In the genomic region with DNA sequence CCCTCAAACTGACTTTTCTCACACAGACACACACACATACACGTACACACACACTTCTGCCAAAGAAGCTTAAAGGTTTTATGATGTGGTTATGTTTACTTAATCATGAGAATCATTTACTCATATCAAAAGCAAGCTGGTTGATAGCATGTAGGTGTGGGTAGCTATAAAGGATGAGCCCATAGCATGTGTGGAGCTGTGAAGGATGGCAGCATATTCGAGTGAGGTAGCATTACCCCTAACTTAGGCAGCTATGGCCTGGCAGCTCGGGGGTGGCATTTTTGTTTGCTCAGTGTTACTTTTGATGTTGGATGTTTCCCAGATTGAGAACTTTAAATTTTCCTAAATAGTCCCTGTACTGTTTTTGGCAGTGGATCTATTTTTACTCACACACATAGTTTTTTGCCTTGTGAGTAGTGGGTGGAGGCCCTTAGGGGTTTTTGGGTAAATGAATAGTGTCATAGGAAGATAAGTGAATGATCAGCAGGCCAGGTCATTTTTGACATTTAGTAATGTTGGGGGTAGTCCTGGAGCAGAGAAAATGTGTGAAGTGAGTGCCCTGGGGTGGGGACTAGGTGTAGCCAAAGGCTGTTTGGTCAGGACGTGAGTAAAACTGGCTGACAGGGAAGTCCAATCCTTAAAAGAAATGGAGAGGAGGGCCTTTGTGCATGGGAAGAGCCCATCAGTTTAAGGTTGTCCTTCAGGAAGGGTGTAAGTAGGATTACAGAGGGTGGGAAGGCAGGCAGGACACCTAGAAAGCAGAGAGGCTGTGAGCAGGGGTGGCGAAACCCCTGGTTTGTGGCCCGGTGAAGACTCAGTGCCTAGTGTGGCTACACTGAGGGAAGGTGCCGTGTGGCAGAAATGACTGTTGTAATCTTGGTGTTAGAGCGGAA, we compare ENCODE assay signal across 9 cellular contexts. TPM values are rescaled to one million over a fixed set of nuclear protein-coding genes. Genes with fewer than 3 reads are reported as not detected.
DNase-seq lines count a peak whose midpoint lies in the region; ATAC-seq, FAIRE-seq and TF ChIP-seq lines count a peak whose summit lies in the region.
"Had no signal": no experiment of that assay in that cellular context is flagged by ENCODE, and none has a peak within 500 bp of the region (broad histone marks: within the 10 kb centered on the region; RNA-seq: fewer than 3 reads in every experiment).

No MANE protein-coding gene starts in this region.

- TF ChIP-seq CTCF in GM10248 (IDR thresholded peaks at IDR 0.05; ENCODE audit: control extremely low read depth, extremely low read depth, low read depth, missing control alignments), result no peak

- POLR2A ChIA-PET in GM10248 (lab: Yijun Ruan, JAX), result no interaction called here

- DNase-seq in activated CD8-positive, alpha-beta memory T cell treated with anti-CD3 and anti-CD28 coated beads, Interleukin-2, amount 50 U/mL, for 48 hours, result peak; percentile 64
- no peak for DNase-seq in activated CD8-positive, alpha-beta memory T cell treated with anti-CD3 and anti-CD28 coated beads, Interleukin-2, amount 50 U/mL, for 4 hours
- DNase-seq in activated naive CD8-positive, alpha-beta T cell treated with anti-CD3 and anti-CD28 coated beads, Interleukin-2, amount 50 U/mL, for 24 hours, result no peak
- DNase-seq in left colon, result no peak
- DNase-seq in GM10248 (ENCODE audit: extremely low spot score), result no peak
- no peak for DNase-seq in frontal cortex (ENCODE audit: low spot score in 2 of 2)
- DNase-seq in NCI-H82 treated with DMSO at 0.1 percent for 48 hours (lab: John Stamatoyannopoulos, UW; ENCODE audit: unreplicated experiment), result no peak
- DNase-seq: activated gamma-delta T cell treated with Interleukin-2 at 50 U/mL for 16 hours had no signal

- peak overlapping the region; percentile 76 for H3K27ac ChIP-seq in temporal lobe (ENCODE audit: low read depth, low read length)

- H3K4me3 Mint-ChIP-seq in activated naive CD8-positive, alpha-beta T cell treated with anti-CD3 and anti-CD28 coated beads, Interleukin-2, amount 50 U/mL, for 24 hours, result peak overlapping the region; percentile 9

- H3K4me1 Mint-ChIP-seq in activated naive CD8-positive, alpha-beta T cell treated with anti-CD3 and anti-CD28 coated beads, Interleukin-2, amount 50 U/mL, for 24 hours, result peaks cover 70% of the 10 kb centered on the region

- peak overlapping the region; percentile 68 for H3K27ac Mint-ChIP-seq in activated naive CD8-positive, alpha-beta T cell treated with anti-CD3 and anti-CD28 coated beads, Interleukin-2, amount 50 U/mL, for 24 hours

- intact Hi-C loops in left colon (cut with DNase I, micrococcal nuclease), result loop anchor here in 1 of 2 donors (10.0 kb wide), 1 partner anchor 57 kb away; no protein-coding TSS in a partner anchor

- CTCF ChIA-PET in GM10248 (lab: Yijun Ruan, JAX), result interaction anchor here (0.9 to 3.7 kb wide), 8 partner anchors 7 to 288 kb away, joined by 3 to 31 read pairs (median 4); no protein-coding TSS in a partner anchor

- ATAC-seq in activated naive CD8-positive, alpha-beta T cell treated with anti-CD3 and anti-CD28 coated beads, Interleukin-2, amount 50 U/mL, for 24 hours, result peak; percentile 83
- ATAC-seq in left colon, result peak; percentile 88

- peaks cover 65% of the 10 kb centered on the region for H3K36me3 Mint-ChIP-seq in activated naive CD8-positive, alpha-beta T cell treated with anti-CD3 and anti-CD28 coated beads, Interleukin-2, amount 50 U/mL, for 24 hours (ENCODE audit: low read depth)

- FAIRE-seq in frontal cortex (lab: Jason Lieb, UNC), result no peak

- no peaks in the 10 kb centered on the region for H3K27me3 Mint-ChIP-seq in activated naive CD8-positive, alpha-beta T cell treated with anti-CD3 and anti-CD28 coated beads, Interleukin-2, amount 50 U/mL, for 24 hours

- H3K9me3 Mint-ChIP-seq in activated naive CD8-positive, alpha-beta T cell treated with anti-CD3 and anti-CD28 coated beads, Interleukin-2, amount 50 U/mL, for 24 hours, result no peaks in the 10 kb centered on the region

RNA-seq across cellular contexts. Expression of a gene that starts 7.1 kb away (rescaled TPM):
- total RNA-seq in left colon (100 to 1,000 TPM; 152 to 291 TPM), temporal lobe (175 TPM), frontal cortex (255 TPM)
